In genomic region chr1:231039161-231040018, GRCh38 we compare ENCODE assay signal across 8 cellular contexts. TPM values are rescaled to one million over a fixed set of nuclear protein-coding genes. Genes with fewer than 3 reads are reported as not detected.
DNase-seq lines count a peak whose midpoint lies in the region; ATAC-seq, FAIRE-seq and TF ChIP-seq lines count a peak whose summit lies in the region.

No MANE protein-coding gene starts in this region.

- H3K9ac ChIP-seq in SU-DHL-6 (ENCODE audit: low read length) (peak overlapping the region; percentile 67), iPS-20b (ENCODE audit: low read depth, low read length) (no peak overlapping the region)

- H3K9me3 ChIP-seq in SU-DHL-6 (ENCODE audit: insufficient read depth, low read length) (no peaks in the 10 kb centered on the region), ascending aorta (no peaks in the 10 kb centered on the region), iPS-20b (ENCODE audit: insufficient read depth, low read depth, low read length) (no peaks in the 10 kb centered on the region)

- H3K27ac ChIP-seq in SU-DHL-6 (ENCODE audit: low read depth, low read length), result no peak overlapping the region
- no peak overlapping the region for H3K27ac ChIP-seq in ascending aorta
- no peak overlapping the region for H3K27ac ChIP-seq in iPS-20b (ENCODE audit: low read length)
- peak overlapping the region; percentile 48 to 91 (median 75) for H3K27ac ChIP-seq in skin epidermis

- intact Hi-C loops in ascending aorta (cut with DNase I), result loop anchor here (2.0 to 5.0 kb wide), 2 partner anchors 61 to 187 kb away; partner anchors contain the start of genes ARV1 and TTC13

- no peak for FAIRE-seq in GM19239 (lab: Jason Lieb, UNC)

- H3K9me2 ChIP-seq in SU-DHL-6 (replicated peaks; ENCODE audit: insufficient read depth, low read length), result no peaks in the 10 kb centered on the region

- no peaks in the 10 kb centered on the region for H3K79me2 ChIP-seq in SU-DHL-6 (ENCODE audit: insufficient read depth, low read length)

- peak overlapping the region; percentile 71 for H3K4me3 ChIP-seq in SU-DHL-6 (ENCODE audit: insufficient read depth, low read length, poor library complexity, severe bottlenecking)
- H3K4me3 ChIP-seq in ascending aorta, result peak overlapping the region; percentile 87
- H3K4me3 ChIP-seq in iPS-20b (ENCODE audit: low read length), result peak overlapping the region; percentile 63
- H3K4me3 ChIP-seq in skin epidermis, result peak overlapping the region; percentile 64 to 95 (median 86)

- H3K36me3 ChIP-seq in SU-DHL-6 (ENCODE audit: low read length), result no peaks in the 10 kb centered on the region
- H3K36me3 ChIP-seq in ascending aorta, result no peaks in the 10 kb centered on the region
- H3K36me3 ChIP-seq in iPS-20b (ENCODE audit: insufficient read depth, low read depth, low read length), result no peaks in the 10 kb centered on the region

- H3K27me3 ChIP-seq in SU-DHL-6 (ENCODE audit: low read length) (no peaks in the 10 kb centered on the region), ascending aorta (no peaks in the 10 kb centered on the region), iPS-20b (ENCODE audit: insufficient read depth, low read length) (peaks cover 97% of the 10 kb centered on the region)

- TF ChIP-seq CTCF in SU-DHL-6 (IDR thresholded peaks at IDR 0.05; ENCODE audit: insufficient read depth, low read length, poor library complexity, severe bottlenecking), result no peak
- TF ChIP-seq CTCF in ascending aorta (IDR thresholded peaks at IDR 0.05), result no peak

- no peaks in the 10 kb centered on the region for H3F3A ChIP-seq in SU-DHL-6 (ENCODE audit: insufficient read depth)

- peak overlapping the region; percentile 76 for H3K4me2 ChIP-seq in SU-DHL-6 (ENCODE audit: low read depth, low read length, poor library complexity, severe bottlenecking)

- peak overlapping the region; percentile 69 for H2AFZ ChIP-seq in SU-DHL-6 (ENCODE audit: low read depth, low read length, severe bottlenecking)

- DNase-seq in AG20443 (ENCODE audit: low spot score) (peak; percentile 79), GM19239 (ENCODE audit: insufficient read length, low spot score) (peak; percentile 35), ascending aorta (ENCODE audit: low spot score in 2 of 2) (no peak), NCI-H2107 treated with DMSO at 0.1 percent for 48 hours (lab: John Stamatoyannopoulos, UW; ENCODE audit: unreplicated experiment) (no peak)

- H3K4me1 ChIP-seq in ascending aorta (peaks cover 6 to 13% of the 10 kb centered on the region in 2 donors), iPS-20b (ENCODE audit: insufficient read depth, low read length) (no peaks in the 10 kb centered on the region)

- H4K20me1 ChIP-seq in SU-DHL-6 (ENCODE audit: low read depth, low read length), result peaks cover 12% of the 10 kb centered on the region

- peak; percentile 54 for ATAC-seq in HG03439 (IDR thresholded peaks at IDR 0.05; ENCODE audit: unreplicated experiment)

RNA-seq across cellular contexts. Expression of gene FAM89A, which starts 0.7 kb away (rescaled TPM):
- 47.5 TPM for total RNA-seq in ascending aorta

Comparison
In these comparisons a context has a peak if more than half of its experiments do, and no peak if none do; other contexts are left out.
1. DNase-seq: peak in AG20443 (single experiment) and GM19239 (single experiment); none in ascending aorta (0 of 2) and NCI-H2107 treated with DMSO at 0.1 percent for 48 hours (single experiment).
2. H3K27ac ChIP-seq: peak in skin epidermis (21 of 21); none in SU-DHL-6 (single experiment), ascending aorta (0 of 2) and iPS-20b (single experiment).
3. Peak in every context shown above with its lines, with median percentiles within 50 percentile points of each other: H3K4me3 ChIP-seq.